In the genomic region with DNA sequence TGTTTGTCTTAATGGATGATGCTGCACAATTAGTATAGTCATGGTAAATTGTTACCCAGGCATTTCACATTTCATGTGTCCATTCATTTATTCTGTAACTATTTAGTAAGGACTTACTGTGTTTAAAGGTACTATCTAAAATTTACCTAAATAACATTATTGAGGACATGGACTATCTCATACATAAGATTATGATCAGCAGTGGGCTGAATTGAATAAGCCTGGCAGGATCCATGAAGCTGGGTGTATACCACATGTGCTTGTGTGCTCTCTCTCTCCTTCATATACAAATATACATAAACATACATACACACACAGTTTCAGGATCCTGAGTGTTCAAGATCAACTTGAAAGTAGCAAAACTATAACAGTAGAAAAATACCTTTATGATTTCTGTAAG, we compare ENCODE assay signal across 21 cellular contexts.
DNase-seq lines count a peak whose midpoint lies in the region; ATAC-seq and TF ChIP-seq lines count a peak whose summit lies in the region.
"Had no signal": no experiment of that assay in that cellular context is flagged by ENCODE, and none has a peak within 500 bp of the region (broad histone marks: within the 10 kb centered on the region; RNA-seq: fewer than 3 reads in every experiment).

No MANE protein-coding gene starts in this region.

- H3K4me1 Mint-ChIP-seq in glutamatergic neuron (ENCODE audit: low read depth, unreplicated experiment) (peaks cover 21% of the 10 kb centered on the region), neural crest cell (peaks cover 43% of the 10 kb centered on the region)
- H3K4me1 Mint-ChIP-seq: CD8-positive, alpha-beta memory T cell had no signal

- H3K27me3 Mint-ChIP-seq in glutamatergic neuron (ENCODE audit: unreplicated experiment) (no peaks in the 10 kb centered on the region), neural crest cell (ENCODE audit: low read depth) (no peaks in the 10 kb centered on the region)

- TF ChIP-seq CTCF in glutamatergic neuron (IDR thresholded peaks at IDR 0.05; ENCODE audit: partially characterized antibody, unreplicated experiment) (no peak), neural crest cell (conservative IDR thresholded peaks at IDR 0.05) (no peak)

- no peak for ATAC-seq in SK-N-SH treated with all-trans-retinoic acid at 6 μM for 48 hours
- ATAC-seq: A549 had no signal

- DNase-seq in SK-N-DZ (ENCODE audit: low spot score) (peak; percentile 83), glutamatergic neuron (no peak), neural crest cell (ENCODE audit: low read depth, low spot score) (no peak), DMS153 (lab: John Stamatoyannopoulos, UW) (no peak), NCI-H82 treated with DMSO at 0.1 percent for 48 hours (lab: John Stamatoyannopoulos, UW; ENCODE audit: unreplicated experiment) (no peak), GF-D8 (lab: John Stamatoyannopoulos, UW) (no peak)
- DNase-seq in effector CD4-positive, alpha-beta T cell, result no peak
- DNase-seq: 8988T; ACHN; AML-193; BE2C; CD4-positive, alpha-beta T cell; CD8-positive, alpha-beta memory T cell; DMS 273 treated with DMSO at 0.1 percent for 48 hours; DMS53; DMS79 treated with DMSO at 0.1 percent for 48 hours; GOT3; HFFc6 had no signal

- H3K27ac Mint-ChIP-seq in glutamatergic neuron (ENCODE audit: unreplicated experiment) (peak overlapping the region; percentile 73), neural crest cell (ENCODE audit: unreplicated experiment) (peak overlapping the region; percentile 92)
- H3K27ac Mint-ChIP-seq: CD4-positive, alpha-beta T cell; CD8-positive, alpha-beta memory T cell; HFFc6 had no signal

- H3K9me3 Mint-ChIP-seq in glutamatergic neuron (ENCODE audit: unreplicated experiment) (peaks cover 4% of the 10 kb centered on the region), neural crest cell (peaks cover 3% of the 10 kb centered on the region)
- H3K9me3 Mint-ChIP-seq: CD14-positive monocyte; CD4-positive, alpha-beta T cell; CD8-positive, alpha-beta memory T cell; HFFc6 had no signal

- no peak overlapping the region for H3K4me3 Mint-ChIP-seq in glutamatergic neuron (ENCODE audit: unreplicated experiment)
- peak overlapping the region; percentile 50 for H3K4me3 Mint-ChIP-seq in neural crest cell
- H3K4me3 Mint-ChIP-seq: CD14-positive monocyte; CD4-positive, alpha-beta T cell; CD8-positive, alpha-beta memory T cell; HFFc6 had no signal

- H3K36me3 Mint-ChIP-seq in glutamatergic neuron (ENCODE audit: unreplicated experiment), result no peaks in the 10 kb centered on the region
- H3K36me3 Mint-ChIP-seq in neural crest cell (ENCODE audit: low read depth), result peaks cover 4% of the 10 kb centered on the region
- H3K36me3 Mint-ChIP-seq: CD14-positive monocyte; CD8-positive, alpha-beta memory T cell had no signal

TF ChIP-seq in SK-N-SH treated with all-trans-retinoic acid at 6 μM for 48 hours, 23 proteins besides CTCF, POLR2A, EP300 and RAD21:
- TF ChIP-seq, protein P1, sequence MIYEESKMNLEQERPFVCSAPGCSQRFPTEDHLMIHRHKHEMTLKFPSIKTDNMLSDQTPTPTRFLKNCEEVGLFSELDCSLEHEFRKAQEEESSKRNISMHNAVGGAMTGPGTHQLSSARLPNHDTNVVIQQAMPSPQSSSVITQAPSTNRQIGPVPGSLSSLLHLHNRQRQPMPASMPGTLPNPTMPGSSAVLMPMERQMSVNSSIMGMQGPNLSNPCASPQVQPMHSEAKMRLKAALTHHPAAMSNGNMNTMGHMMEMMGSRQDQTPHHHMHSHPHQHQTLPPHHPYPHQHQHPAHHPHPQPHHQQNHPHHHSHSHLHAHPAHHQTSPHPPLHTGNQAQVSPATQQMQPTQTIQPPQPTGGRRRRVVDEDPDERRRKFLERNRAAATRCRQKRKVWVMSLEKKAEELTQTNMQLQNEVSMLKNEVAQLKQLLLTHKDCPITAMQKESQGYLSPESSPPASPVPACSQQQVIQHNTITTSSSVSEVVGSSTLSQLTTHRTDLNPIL (CRISPR knock-in tag; IDR thresholded peaks at IDR 0.05; ENCODE audit: low read depth), result no peak
- peak; percentile 62; the same call in 1 of the 2 replicates for TF ChIP-seq TCF4 (CRISPR knock-in tag; IDR thresholded peaks at IDR 0.05; ENCODE audit: borderline replicate concordance)
